In genomic region chr6:52649521-52649920, GRCh38 we compare ENCODE assay signal across 18 cellular contexts.
"Had no signal": no experiment of that assay in that cellular context is flagged by ENCODE, and none has a peak within 500 bp of the region (broad histone marks: within the 10 kb centered on the region; RNA-seq: fewer than 3 reads in every experiment).

No MANE protein-coding gene starts in this region.

- H3K4me3 Mint-ChIP-seq: activated naive CD4-positive, alpha-beta T cell treated with anti-CD3 and anti-CD28 coated beads, Interleukin-2, amount 50 U/mL, for 24 hours; activated T-cell treated with anti-CD3 and anti-CD28 coated beads, Interleukin-2, amount 50 U/mL, for 24 hours; endodermal cell; natural killer cell treated with Interleukin-12 subunit alpha and Interleukin-12 subunit beta and Interleukin-15 and Interleukin-18, amount 100 ng/mL, for 72 hours had no signal

- H3K4me1 Mint-ChIP-seq: endodermal cell had no signal

- H3K9me3 Mint-ChIP-seq: activated naive CD4-positive, alpha-beta T cell treated with anti-CD3 and anti-CD28 coated beads, Interleukin-2, amount 50 U/mL, for 24 hours; activated T-cell treated with anti-CD3 and anti-CD28 coated beads, Interleukin-2, amount 50 U/mL, for 24 hours; natural killer cell treated with Interleukin-12 subunit alpha and Interleukin-12 subunit beta and Interleukin-15 and Interleukin-18, amount 100 ng/mL, for 72 hours had no signal

- H3K9me3 ChIP-seq: heart left ventricle, stomach had no signal

- ATAC-seq: left lobe of liver; natural killer cell treated with Interleukin-12 subunit alpha and Interleukin-12 subunit beta and Interleukin-15 and Interleukin-18, amount 100 ng/mL, for 72 hours had no signal

- H3K27me3 ChIP-seq: stomach had no signal

- H3K27ac Mint-ChIP-seq: activated naive CD4-positive, alpha-beta T cell treated with anti-CD3 and anti-CD28 coated beads, Interleukin-2, amount 50 U/mL, for 24 hours; activated T-cell treated with anti-CD3 and anti-CD28 coated beads, Interleukin-2, amount 50 U/mL, for 24 hours; endodermal cell; natural killer cell treated with Interleukin-12 subunit alpha and Interleukin-12 subunit beta and Interleukin-15 and Interleukin-18, amount 100 ng/mL, for 72 hours had no signal

- FAIRE-seq: frontal cortex, islet of Langerhans, TTC549, urothelium cell line had no signal

- H3K36me3 ChIP-seq: heart left ventricle, stomach had no signal

- H3K36me3 Mint-ChIP-seq: activated naive CD4-positive, alpha-beta T cell treated with anti-CD3 and anti-CD28 coated beads, Interleukin-2, amount 50 U/mL, for 24 hours; brain; natural killer cell treated with Interleukin-12 subunit alpha and Interleukin-12 subunit beta and Interleukin-15 and Interleukin-18, amount 100 ng/mL, for 72 hours had no signal

- H3K4me3 ChIP-seq: heart left ventricle, stomach had no signal

- H3K27ac ChIP-seq: stomach had no signal

- DNase-seq: activated effector memory CD4-positive, alpha-beta T cell treated with Interleukin-2 at 50 U/mL for 16 hours; activated T-cell treated with anti-CD3 and anti-CD28 coated beads, Interleukin-2, amount 50 U/mL, for 24 hours; dermis blood vessel endothelial cell; endodermal cell; erythroblast; heart left ventricle; occipital lobe; stimulated activated CD4-positive, alpha-beta T cell treated with anti-CD3 and anti-CD28 coated beads, Interleukin-15, amount 100 ng/mL, for 24 hours; stomach; T-helper 2 cell had no signal
